In the genomic region with DNA sequence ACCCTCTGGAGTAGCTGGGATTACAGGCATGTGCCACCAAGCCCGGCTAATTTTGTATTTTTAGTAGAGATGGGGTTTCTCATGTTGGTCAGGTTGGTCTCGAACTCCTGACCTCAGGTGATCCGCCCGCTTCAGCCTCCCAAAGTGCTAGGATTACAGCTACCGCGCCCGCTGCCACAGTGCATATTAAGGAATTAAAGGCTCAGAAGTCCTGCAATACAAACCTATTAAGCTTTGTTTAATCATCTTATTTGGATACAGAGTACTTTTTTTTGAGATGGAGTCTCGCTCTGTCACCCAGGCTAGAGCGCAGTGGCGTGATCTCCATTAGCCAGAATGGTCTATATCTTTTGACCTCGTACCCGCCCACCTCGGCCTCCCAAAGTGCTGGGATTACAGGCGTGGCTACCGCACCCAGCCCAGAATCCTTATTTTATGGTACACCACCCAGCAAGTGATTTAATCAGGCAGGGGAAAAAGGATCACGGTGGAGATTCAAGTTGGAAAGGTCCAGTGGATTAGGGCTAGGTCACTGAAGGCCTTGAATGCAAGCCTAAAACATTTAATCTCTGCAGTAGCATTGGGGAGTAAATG, we compare ENCODE assay signal across 7 cellular contexts. TPM values are rescaled to one million over a fixed set of nuclear protein-coding genes. Genes with fewer than 3 reads are reported as not detected.
DNase-seq lines count a peak whose midpoint lies in the region; ATAC-seq and TF ChIP-seq lines count a peak whose summit lies in the region.
"Not testable (repeated sequence)": the region's sequence is repeated elsewhere in the genome, so short reads cannot be mapped to it uniquely, and the experiment has no call there.

No MANE protein-coding gene starts in this region.

- H3K4me1 Mint-ChIP-seq in HFFc6 (ENCODE audit: low read depth): peaks cover 45% of the 10 kb centered on the region
- H3K4me1 Mint-ChIP-seq in T-helper 1 cell treated with Interleukin-12 subunit alpha and Interleukin-12 subunit beta and Interleukin-4 antibody, amounts not matched to agents 30 μg/mL and 1 μg/mL, for 36 hours (ENCODE audit: low read depth): peaks cover 26% of the 10 kb centered on the region
- peaks cover 15% of the 10 kb centered on the region for H3K4me1 Mint-ChIP-seq in neural crest cell

- H3K9me3 Mint-ChIP-seq in HFFc6; T-helper 1 cell treated with Interleukin-12 subunit alpha and Interleukin-12 subunit beta and Interleukin-4 antibody, amounts not matched to agents 30 μg/mL and 1 μg/mL, for 36 hours; activated naive CD4-positive, alpha-beta T cell treated with anti-CD3 and anti-CD28 coated beads, Interleukin-2, amount 50 U/mL, for 72 hours; neural crest cell: not testable (repeated sequence)

- H3K36me3 ChIP-seq in subcutaneous abdominal adipose tissue (ENCODE audit: control insufficient read depth in 5 of 5, insufficient read depth in 5 of 5, low read length in 5 of 5): peaks cover 4 to 24% (median 22%) of the 10 kb centered on the region in 5 donors

- H3K27ac Mint-ChIP-seq in HFFc6 (peak overlapping the region; percentile 32; the same call in 1 of the 2 replicates), neural crest cell (ENCODE audit: unreplicated experiment) (peak overlapping the region; percentile 12)
- H3K27ac Mint-ChIP-seq in T-helper 1 cell treated with Interleukin-12 subunit alpha and Interleukin-12 subunit beta and Interleukin-4 antibody, amounts not matched to agents 30 μg/mL and 1 μg/mL, for 36 hours: peak overlapping the region; percentile 10
- peak overlapping the region; percentile 35 to 86 for H3K27ac Mint-ChIP-seq in activated naive CD4-positive, alpha-beta T cell treated with anti-CD3 and anti-CD28 coated beads, Interleukin-2, amount 50 U/mL, for 72 hours

- intact Hi-C loops in left colon (cut with DNase I, micrococcal nuclease): not testable (repeated sequence)

- not testable (repeated sequence) for H3K27me3 ChIP-seq in subcutaneous abdominal adipose tissue (ENCODE audit: control insufficient read depth in 5 of 5, insufficient read depth in 4 of 5, low read length in 5 of 5)

- not testable (repeated sequence) for H3K27me3 Mint-ChIP-seq in HFFc6 (ENCODE audit: insufficient read depth); T-helper 1 cell treated with Interleukin-12 subunit alpha and Interleukin-12 subunit beta and Interleukin-4 antibody, amounts not matched to agents 30 μg/mL and 1 μg/mL, for 36 hours (ENCODE audit: low read depth); neural crest cell (ENCODE audit: low read depth)

- not testable (repeated sequence) for ATAC-seq in activated naive CD4-positive, alpha-beta T cell treated with anti-CD3 and anti-CD28 coated beads, Interleukin-2, amount 50 U/mL, for 72 hours
- ATAC-seq in left colon: peak; percentile 58

- DNase-seq in D341Med (ENCODE audit: low spot score) (peak; percentile 58), left colon (peak; percentile 72)
- DNase-seq in HFFc6; activated naive CD4-positive, alpha-beta T cell treated with anti-CD3 and anti-CD28 coated beads, Interleukin-2, amount 50 U/mL, for 72 hours (ENCODE audit: low spot score in 2 of 2); neural crest cell (ENCODE audit: low read depth, low spot score): not testable (repeated sequence)

- not testable (repeated sequence) for H3K4me3 ChIP-seq in subcutaneous abdominal adipose tissue (ENCODE audit: low read depth in 1 of 5, low read length in 5 of 5)

- not testable (repeated sequence) for TF ChIP-seq CTCF in HFFc6 (IDR thresholded peaks at IDR 0.05); neural crest cell (conservative IDR thresholded peaks at IDR 0.05)

- peaks cover 1 to 64% (median 45%) of the 10 kb centered on the region in 5 donors for H3K4me1 ChIP-seq in subcutaneous abdominal adipose tissue (ENCODE audit: control insufficient read depth in 5 of 5, insufficient read depth in 5 of 5, low read length in 5 of 5)

- H3K9me3 ChIP-seq in subcutaneous abdominal adipose tissue (ENCODE audit: control insufficient read depth in 5 of 5, low read length in 5 of 5): not testable (repeated sequence)

- H3K36me3 Mint-ChIP-seq in HFFc6 (ENCODE audit: low read depth): peaks cover 30% of the 10 kb centered on the region
- peaks cover 18% of the 10 kb centered on the region for H3K36me3 Mint-ChIP-seq in T-helper 1 cell treated with Interleukin-12 subunit alpha and Interleukin-12 subunit beta and Interleukin-4 antibody, amounts not matched to agents 30 μg/mL and 1 μg/mL, for 36 hours (ENCODE audit: low read depth)
- H3K36me3 Mint-ChIP-seq in activated naive CD4-positive, alpha-beta T cell treated with anti-CD3 and anti-CD28 coated beads, Interleukin-2, amount 50 U/mL, for 72 hours: peaks cover 13 to 28% of the 10 kb centered on the region in 2 donors
- H3K36me3 Mint-ChIP-seq in neural crest cell (ENCODE audit: low read depth): not testable (repeated sequence)

- H3K9ac ChIP-seq in subcutaneous abdominal adipose tissue (ENCODE audit: low read length in 5 of 5): peak overlapping the region in 1 of 5 donors; percentile 25

- H3K27ac ChIP-seq in subcutaneous abdominal adipose tissue (ENCODE audit: low read depth, low read length): peak overlapping the region; percentile 64

- not testable (repeated sequence) for H3K4me3 Mint-ChIP-seq in HFFc6; T-helper 1 cell treated with Interleukin-12 subunit alpha and Interleukin-12 subunit beta and Interleukin-4 antibody, amounts not matched to agents 30 μg/mL and 1 μg/mL, for 36 hours; neural crest cell

RNA-seq across cellular contexts. Expression of a gene that starts 21.3 kb away (rescaled TPM):
- total RNA-seq in HFFc6 (2021; fragmentation: NEBNext Ultra II Directional; extraction: Animal tissue kit (Norgen Biotek cat#: 25700)): 10 to 100 TPM; 26.2 to 51.3 (median 28.4) TPM
- total RNA-seq in activated naive CD4-positive, alpha-beta T cell treated with anti-CD3 and anti-CD28 coated beads, Interleukin-2, amount 50 U/mL, for 72 hours: 10 to 100 TPM; 18.5 to 84.5 TPM
- 100 to 1,000 TPM; 172 to 423 TPM for total RNA-seq in left colon
- total RNA-seq in neural crest cell: 40.1 and 43.3 TPM in 2 replicates

Comparison
In these comparisons a context has a peak if more than half of its experiments do, and no peak if none do; other contexts are left out.
1. H3K27ac Mint-ChIP-seq: peak in every context shown above with its lines; median percentile 60 in activated naive CD4-positive, alpha-beta T cell treated with anti-CD3 and anti-CD28 coated beads, Interleukin-2, amount 50 U/mL, for 72 hours; 32 in HFFc6; 12 in neural crest cell; 10 in T-helper 1 cell treated with Interleukin-12 subunit alpha and Interleukin-12 subunit beta and Interleukin-4 antibody, amounts not matched to agents 30 μg/mL and 1 μg/mL, for 36 hours.